ENCODE assay signal across 27 cellular contexts in the genomic region with DNA sequence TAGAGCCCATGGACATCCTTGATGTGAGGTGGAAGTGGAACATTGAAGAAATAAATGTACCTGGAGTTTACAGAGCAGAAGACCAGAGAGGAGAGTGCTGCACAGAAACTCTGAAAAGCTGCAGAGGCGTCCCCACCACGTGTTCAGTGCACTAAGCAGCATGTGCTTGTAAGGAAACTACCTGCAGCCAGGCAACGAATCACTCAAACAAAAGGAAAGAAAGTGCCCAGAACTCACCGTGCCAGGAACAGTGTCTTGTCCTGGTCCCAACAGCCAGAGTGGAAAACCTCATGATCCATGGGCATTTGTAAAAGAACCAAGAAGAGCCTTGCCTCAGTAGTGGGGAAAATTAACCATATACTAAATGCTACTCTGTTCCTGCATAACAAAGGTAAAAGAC. TPM values are rescaled to one million over a fixed set of nuclear protein-coding genes. Genes with fewer than 3 reads are reported as not detected.
DNase-seq lines count a peak whose midpoint lies in the region; ATAC-seq and TF ChIP-seq lines count a peak whose summit lies in the region.
"Had no signal": no experiment of that assay in that cellular context is flagged by ENCODE, and none has a peak within 500 bp of the region (broad histone marks: within the 10 kb centered on the region; RNA-seq: fewer than 3 reads in every experiment).

No MANE protein-coding gene starts in this region.

- H3K9me3 ChIP-seq in CD8-positive, alpha-beta T cell (ENCODE audit: low read length), result no peaks in the 10 kb centered on the region

- DNase-seq in activated CD8-positive, alpha-beta T cell treated with anti-CD3 and anti-CD28 coated beads, Interleukin-2, amount 10 ng/mL, durations not matched to agents 7 days and 5 days, result no peak
- no peak for DNase-seq in activated CD8-positive, alpha-beta T cell treated with anti-CD3 and anti-CD28 coated beads for 36 hours
- DNase-seq in CD8-positive, alpha-beta T cell, result no peak
- DNase-seq in activated naive CD8-positive, alpha-beta T cell treated with anti-CD3 and anti-CD28 coated beads for 36 hours, result no peak
- DNase-seq in progenitor cell of endocrine pancreas (ENCODE audit: low spot score, unreplicated experiment), result no peak
- DNase-seq in NOMO-1 treated with dmso at 0.1 percent for 144 hours (lab: John Stamatoyannopoulos, UW; ENCODE audit: unreplicated experiment), result no peak
- DNase-seq in sciatic nerve (ENCODE audit: low spot score), result no peak
- DNase-seq: C1 segment of cervical spinal cord, DMS153, DND-41, H7, Kasumi-1, NCI-H1092 treated with DMSO at 0.1 percent for 48 hours, NCI-H1436, NCI-H187, NCI-H2081 treated with DMSO at 0.1 percent for 48 hours, NCI-H2171, NCI-H226, NCI-H510A, NCI-H69, SHP77 had no signal

- H3K4me1 ChIP-seq in CD8-positive, alpha-beta T cell (ENCODE audit: insufficient read depth, low read length), result no peaks in the 10 kb centered on the region

- no peak for ATAC-seq in activated CD8-positive, alpha-beta T cell treated with anti-CD3 and anti-CD28 coated beads, Interleukin-2, amount 10 ng/mL, durations not matched to agents 7 days and 5 days
- ATAC-seq in activated CD8-positive, alpha-beta T cell treated with anti-CD3 and anti-CD28 coated beads for 36 hours, result no peak
- no peak for ATAC-seq in CD8-positive, alpha-beta T cell
- ATAC-seq in sciatic nerve, result no peak
- ATAC-seq: HepG2, Panc1 had no signal

- no peaks in the 10 kb centered on the region for H3K27me3 ChIP-seq in CD8-positive, alpha-beta T cell (ENCODE audit: insufficient read depth, low read length)

- peaks cover 13% of the 10 kb centered on the region for H3K9me3 Mint-ChIP-seq in activated CD8-positive, alpha-beta T cell treated with anti-CD3 and anti-CD28 coated beads, Interleukin-2, amount 10 ng/mL, durations not matched to agents 7 days and 5 days (ENCODE audit: insufficient read depth)
- H3K9me3 Mint-ChIP-seq in activated CD8-positive, alpha-beta T cell treated with anti-CD3 and anti-CD28 coated beads for 36 hours, result peaks cover 11% of the 10 kb centered on the region
- peaks cover 7% of the 10 kb centered on the region for H3K9me3 Mint-ChIP-seq in CD8-positive, alpha-beta T cell
- H3K9me3 Mint-ChIP-seq in activated naive CD8-positive, alpha-beta T cell treated with anti-CD3 and anti-CD28 coated beads for 36 hours, result peaks cover 4% of the 10 kb centered on the region
- H3K9me3 Mint-ChIP-seq in progenitor cell of endocrine pancreas (ENCODE audit: low read depth), result peaks cover 35% of the 10 kb centered on the region

- TF ChIP-seq CTCF in activated CD8-positive, alpha-beta T cell treated with anti-CD3 and anti-CD28 coated beads for 36 hours (IDR thresholded peaks at IDR 0.05), result no peak
- TF ChIP-seq CTCF in CD8-positive, alpha-beta T cell (IDR thresholded peaks at IDR 0.05), result no peak
- TF ChIP-seq CTCF in progenitor cell of endocrine pancreas (IDR thresholded peaks at IDR 0.05; ENCODE audit: unreplicated experiment), result no peak

- intact Hi-C loops in activated CD8-positive, alpha-beta T cell treated with anti-CD3 and anti-CD28 coated beads for 36 hours (cut with micrococcal nuclease), result no loop called here
- intact Hi-C loops in CD8-positive, alpha-beta T cell (cut with DNase I, micrococcal nuclease), result no loop called here
- intact Hi-C loops in sciatic nerve (cut with DNase I), result no loop called here

- CTCF ChIA-PET in activated CD8-positive, alpha-beta T cell treated with anti-CD3 and anti-CD28 coated beads, Interleukin-2, amount 10 ng/mL, durations not matched to agents 7 days and 5 days (lab: Charles Lee), result no interaction called here
- CTCF ChIA-PET in activated CD8-positive, alpha-beta T cell treated with anti-CD3 and anti-CD28 coated beads for 36 hours (lab: Charles Lee), result interaction anchor here (1.7 kb wide), 1 partner anchor 8 kb away, joined by 4 read pairs; no protein-coding TSS in a partner anchor
- CTCF ChIA-PET in CD8-positive, alpha-beta T cell (lab: Charles Lee), result no interaction called here

- no peaks in the 10 kb centered on the region for H3K27me3 Mint-ChIP-seq in activated CD8-positive, alpha-beta T cell treated with anti-CD3 and anti-CD28 coated beads, Interleukin-2, amount 10 ng/mL, durations not matched to agents 7 days and 5 days (ENCODE audit: low read depth)
- no peaks in the 10 kb centered on the region for H3K27me3 Mint-ChIP-seq in activated CD8-positive, alpha-beta T cell treated with anti-CD3 and anti-CD28 coated beads for 36 hours
- no peaks in the 10 kb centered on the region for H3K27me3 Mint-ChIP-seq in CD8-positive, alpha-beta T cell (ENCODE audit: low read depth)
- H3K27me3 Mint-ChIP-seq in activated naive CD8-positive, alpha-beta T cell treated with anti-CD3 and anti-CD28 coated beads for 36 hours, result no peaks in the 10 kb centered on the region
- H3K27me3 Mint-ChIP-seq in progenitor cell of endocrine pancreas, result no peaks in the 10 kb centered on the region

- peaks cover 22% of the 10 kb centered on the region for H3K4me1 Mint-ChIP-seq in activated CD8-positive, alpha-beta T cell treated with anti-CD3 and anti-CD28 coated beads, Interleukin-2, amount 10 ng/mL, durations not matched to agents 7 days and 5 days (ENCODE audit: low read depth)
- H3K4me1 Mint-ChIP-seq in activated CD8-positive, alpha-beta T cell treated with anti-CD3 and anti-CD28 coated beads for 36 hours (ENCODE audit: low read depth), result peaks cover 16% of the 10 kb centered on the region
- peaks cover 14% of the 10 kb centered on the region for H3K4me1 Mint-ChIP-seq in CD8-positive, alpha-beta T cell (ENCODE audit: low read depth)
- H3K4me1 Mint-ChIP-seq in activated naive CD8-positive, alpha-beta T cell treated with anti-CD3 and anti-CD28 coated beads for 36 hours, result peaks cover 6% of the 10 kb centered on the region
- no peaks in the 10 kb centered on the region for H3K4me1 Mint-ChIP-seq in progenitor cell of endocrine pancreas (ENCODE audit: low read depth)

- H3K27ac ChIP-seq in CD8-positive, alpha-beta T cell (ENCODE audit: low read depth, low read length), result no peak overlapping the region
- H3K27ac ChIP-seq: RWPE1 had no signal

- POLR2A ChIA-PET in activated CD8-positive, alpha-beta T cell treated with anti-CD3 and anti-CD28 coated beads, Interleukin-2, amount 10 ng/mL, durations not matched to agents 7 days and 5 days (lab: Charles Lee), result interaction anchor here (0.6 kb wide), 1 partner anchor 74 kb away, joined by 3 read pairs; no protein-coding TSS in a partner anchor
- POLR2A ChIA-PET in activated CD8-positive, alpha-beta T cell treated with anti-CD3 and anti-CD28 coated beads for 36 hours (lab: Charles Lee), result no interaction called here
- POLR2A ChIA-PET in CD8-positive, alpha-beta T cell (lab: Charles Lee), result no interaction called here

- peaks cover 31% of the 10 kb centered on the region for H3K36me3 ChIP-seq in CD8-positive, alpha-beta T cell (ENCODE audit: insufficient read depth, low read length)

- H3K4me3 Mint-ChIP-seq in activated CD8-positive, alpha-beta T cell treated with anti-CD3 and anti-CD28 coated beads, Interleukin-2, amount 10 ng/mL, durations not matched to agents 7 days and 5 days, result no peak overlapping the region
- H3K4me3 Mint-ChIP-seq in activated CD8-positive, alpha-beta T cell treated with anti-CD3 and anti-CD28 coated beads for 36 hours, result no peak overlapping the region
- H3K4me3 Mint-ChIP-seq in CD8-positive, alpha-beta T cell, result no peak overlapping the region
- H3K4me3 Mint-ChIP-seq in activated naive CD8-positive, alpha-beta T cell treated with anti-CD3 and anti-CD28 coated beads for 36 hours, result no peak overlapping the region
- no peak overlapping the region for H3K4me3 Mint-ChIP-seq in progenitor cell of endocrine pancreas (ENCODE audit: low read depth)

- peaks cover 95% of the 10 kb centered on the region for H3K36me3 Mint-ChIP-seq in activated CD8-positive, alpha-beta T cell treated with anti-CD3 and anti-CD28 coated beads, Interleukin-2, amount 10 ng/mL, durations not matched to agents 7 days and 5 days (ENCODE audit: low read depth)
- peaks cover 84% of the 10 kb centered on the region for H3K36me3 Mint-ChIP-seq in activated CD8-positive, alpha-beta T cell treated with anti-CD3 and anti-CD28 coated beads for 36 hours (ENCODE audit: low read depth)
- H3K36me3 Mint-ChIP-seq in CD8-positive, alpha-beta T cell, result peaks cover 86% of the 10 kb centered on the region
- peaks cover 79% of the 10 kb centered on the region for H3K36me3 Mint-ChIP-seq in activated naive CD8-positive, alpha-beta T cell treated with anti-CD3 and anti-CD28 coated beads for 36 hours
- H3K36me3 Mint-ChIP-seq in progenitor cell of endocrine pancreas (ENCODE audit: insufficient read depth), result peaks cover 83% of the 10 kb centered on the region

- no peak overlapping the region for H3K4me3 ChIP-seq in CD8-positive, alpha-beta T cell (ENCODE audit: low read depth, low read length)

- peak overlapping the region; percentile 11 for H3K27ac Mint-ChIP-seq in activated CD8-positive, alpha-beta T cell treated with anti-CD3 and anti-CD28 coated beads, Interleukin-2, amount 10 ng/mL, durations not matched to agents 7 days and 5 days
- no peak overlapping the region for H3K27ac Mint-ChIP-seq in activated CD8-positive, alpha-beta T cell treated with anti-CD3 and anti-CD28 coated beads for 36 hours
- H3K27ac Mint-ChIP-seq in CD8-positive, alpha-beta T cell, result peak overlapping the region; percentile 57
- peak overlapping the region; percentile 1 for H3K27ac Mint-ChIP-seq in activated naive CD8-positive, alpha-beta T cell treated with anti-CD3 and anti-CD28 coated beads for 36 hours
- peak overlapping the region; percentile 40 for H3K27ac Mint-ChIP-seq in progenitor cell of endocrine pancreas

RNA-seq across cellular contexts. Expression of gene SUV39H2, which starts 32.3 kb away (rescaled TPM):
- 10 to 100 TPM; 34.3 to 34.6 TPM for total RNA-seq in activated CD8-positive, alpha-beta T cell treated with anti-CD3 and anti-CD28 coated beads, Interleukin-2, amount 10 ng/mL, durations not matched to agents 7 days and 5 days
- total RNA-seq in activated CD8-positive, alpha-beta T cell treated with anti-CD3 and anti-CD28 coated beads for 36 hours, result 10 to 100 TPM; 40.9 to 45.8 TPM
- 1 to 10 TPM; 2.6 to 3.1 TPM for total RNA-seq in CD8-positive, alpha-beta T cell
- 10 to 100 TPM; 43.8 to 46.0 TPM for total RNA-seq in activated naive CD8-positive, alpha-beta T cell treated with anti-CD3 and anti-CD28 coated beads for 36 hours
- total RNA-seq in progenitor cell of endocrine pancreas (38.4 and 39.9 TPM in 2 replicates), sciatic nerve (4.8 TPM)

RNA-seq across cellular contexts. Expression of gene DCLRE1C, which starts 42.9 kb away (rescaled TPM):
- total RNA-seq in activated CD8-positive, alpha-beta T cell treated with anti-CD3 and anti-CD28 coated beads, Interleukin-2, amount 10 ng/mL, durations not matched to agents 7 days and 5 days, result 10 to 100 TPM; 50.7 to 58.3 TPM
- 10 to 100 TPM; 15.0 to 17.5 TPM for total RNA-seq in activated CD8-positive, alpha-beta T cell treated with anti-CD3 and anti-CD28 coated beads for 36 hours
- 10 to 100 TPM; 15.1 to 15.9 TPM for total RNA-seq in CD8-positive, alpha-beta T cell
- total RNA-seq in activated naive CD8-positive, alpha-beta T cell treated with anti-CD3 and anti-CD28 coated beads for 36 hours, result 10 to 100 TPM; 19.8 to 21.4 TPM
- total RNA-seq in progenitor cell of endocrine pancreas (13.5 and 13.8 TPM in 2 replicates), sciatic nerve (16.6 TPM)

RNA-seq across cellular contexts. Expression of gene MEIG1, which starts 48.2 kb away (rescaled TPM):
- not detected for total RNA-seq in activated CD8-positive, alpha-beta T cell treated with anti-CD3 and anti-CD28 coated beads, Interleukin-2, amount 10 ng/mL, durations not matched to agents 7 days and 5 days
- total RNA-seq in activated CD8-positive, alpha-beta T cell treated with anti-CD3 and anti-CD28 coated beads for 36 hours, result under 1 TPM in 1 of 2 experiments, not detected in 1; 0.79 TPM
- total RNA-seq in CD8-positive, alpha-beta T cell, result not detected
- total RNA-seq in activated naive CD8-positive, alpha-beta T cell treated with anti-CD3 and anti-CD28 coated beads for 36 hours, result 1 to 10 TPM in 1 of 2 experiments, under 1 TPM in 1; 0.92 to 1.1 TPM
- total RNA-seq in progenitor cell of endocrine pancreas, result 1.6 and 3.0 TPM in 2 replicates
- not detected for total RNA-seq in sciatic nerve
- total RNA-seq: H7, HepG2, HT1080, M059J, SK-MEL-5 had no signal
